8 cellular contexts compared by ENCODE assay signal in genomic region chr20:17680836-17681740, GRCh38. TPM values are rescaled to one million over a fixed set of nuclear protein-coding genes. Genes with fewer than 3 reads are reported as not detected.
DNase-seq lines count a peak whose midpoint lies in the region; ATAC-seq, FAIRE-seq and TF ChIP-seq lines count a peak whose summit lies in the region.

No MANE protein-coding gene starts in this region.

- H3K36me3 ChIP-seq in GM23248 (ENCODE audit: low read depth), result peaks cover 20% of the 10 kb centered on the region; the same call in 1 of the 2 replicates
- H3K36me3 ChIP-seq in astrocyte (ENCODE audit: insufficient read depth, low read length), result peaks cover 33% of the 10 kb centered on the region
- no peaks in the 10 kb centered on the region for H3K36me3 ChIP-seq in hepatocyte (replicated peaks; ENCODE audit: insufficient read depth, low read depth)
- H3K36me3 ChIP-seq in aorta (ENCODE audit: control insufficient read depth in 1 of 2, insufficient read depth in 2 of 2, low read length in 1 of 2), result no peaks in the 10 kb centered on the region

- peak; percentile 27 for DNase-seq in G401 (ENCODE audit: low spot score)
- DNase-seq in GM23248, result peak; percentile 90
- peak; percentile 79 for DNase-seq in LoVo (ENCODE audit: low spot score)
- DNase-seq in T-helper 9 cell, result peak; percentile 78
- peak; percentile 34 for DNase-seq in astrocyte (ENCODE audit: low read depth)
- peak; percentile 92 for DNase-seq in hepatocyte (ENCODE audit: low spot score)
- peak; percentile 68 for DNase-seq in retina
- peak; percentile 91 to 95 for DNase-seq in aorta

- H3K9me3 Mint-ChIP-seq in astrocyte (ENCODE audit: unreplicated experiment), result peaks cover 1% of the 10 kb centered on the region

- TF ChIP-seq CTCF in astrocyte (IDR thresholded peaks at IDR 0.05; ENCODE audit: insufficient read depth, low read depth, low read length) (peak; percentile 15), hepatocyte (IDR thresholded peaks at IDR 0.05; ENCODE audit: poor library complexity) (peak; percentile 46)

- no peaks in the 10 kb centered on the region for H3K9me3 ChIP-seq in GM23248 (ENCODE audit: low read depth)
- peaks cover 4% of the 10 kb centered on the region for H3K9me3 ChIP-seq in astrocyte (ENCODE audit: insufficient read depth, low read depth, low read length)
- no peaks in the 10 kb centered on the region for H3K9me3 ChIP-seq in hepatocyte (ENCODE audit: low read depth)
- H3K9me3 ChIP-seq in aorta (ENCODE audit: control insufficient read depth, low read length), result no peaks in the 10 kb centered on the region

- peaks cover 37% of the 10 kb centered on the region for H3F3A ChIP-seq in GM23248 (ENCODE audit: insufficient read depth)

- 1 to 2% methylated on average over 37 to 84 of the region's 112 CpGs for WGBS in GM23248 (ENCODE audit: low coverage in 1 of 2, low lambda C conversion rate in 2 of 2, missing lambda C conversion rate in 2 of 2), 2 experiments
- under 1% methylated on average over 29 of the region's 112 CpGs for WGBS in hepatocyte (ENCODE audit: low lambda C conversion rate, missing lambda C conversion rate)
- WGBS in aorta, 2 donors, result 0 to 1% methylated on average over 45 to 112 of the region's 112 CpGs

- intact Hi-C loops in aorta (cut with DNase I), result loop anchor here (2.0 to 5.0 kb wide), 6 partner anchors 116 to 286 kb away; partner anchors contain the start of genes MGME1 (in 1 of the 2) and SNX5 (in 1 of the 2)

- H3K27me3 Mint-ChIP-seq in astrocyte (ENCODE audit: low read depth, unreplicated experiment), result peaks cover 19% of the 10 kb centered on the region

- H2AFZ ChIP-seq in GM23248 (no peak overlapping the region), astrocyte (ENCODE audit: low read depth, low read length) (no peak overlapping the region), hepatocyte (no peak overlapping the region)

- FAIRE-seq in astrocyte (lab: Jason Lieb, UNC), result no peak

- peak overlapping the region; percentile 85 for H3K27ac Mint-ChIP-seq in astrocyte (ENCODE audit: unreplicated experiment)

- peak overlapping the region; percentile 95 for H3K4me3 ChIP-seq in GM23248
- H3K4me3 ChIP-seq in astrocyte (ENCODE audit: insufficient read depth, low read depth, low read length), result peak overlapping the region; percentile 88
- H3K4me3 ChIP-seq in hepatocyte, result peak overlapping the region; percentile 88
- H3K4me3 ChIP-seq in aorta (ENCODE audit: low read length in 2 of 2), result peak overlapping the region; percentile 81 to 95

- peaks cover 5% of the 10 kb centered on the region for H3K36me3 Mint-ChIP-seq in astrocyte (ENCODE audit: low read depth, unreplicated experiment)

- H3K27ac ChIP-seq in GM23248 (peak overlapping the region; percentile 95), astrocyte (ENCODE audit: low read depth, low read length) (peak overlapping the region; percentile 92), hepatocyte (peak overlapping the region; percentile 99), aorta (ENCODE audit: low read depth in 1 of 2, low read length in 2 of 2) (peak overlapping the region; percentile 88 to 95)

- H3K4me1 ChIP-seq in GM23248 (ENCODE audit: insufficient read depth) (peaks cover 32% of the 10 kb centered on the region), astrocyte (ENCODE audit: insufficient read depth, low read length) (peaks cover 19% of the 10 kb centered on the region), hepatocyte (ENCODE audit: insufficient read depth) (peaks cover 49% of the 10 kb centered on the region), aorta (ENCODE audit: control insufficient read depth in 1 of 2, insufficient read depth in 2 of 2, low read length in 2 of 2) (no peaks in the 10 kb centered on the region)

- in situ Hi-C loops in G401 (cut with HindIII; ENCODE audit: low sequenced_read_pairs) (no loop called here), GM23248 (cut with MboI) (no loop called here)

- no peaks in the 10 kb centered on the region for H3K9me2 ChIP-seq in GM23248 (ENCODE audit: insufficient read depth)
- H3K9me2 ChIP-seq in hepatocyte (replicated peaks; ENCODE audit: insufficient read depth), result no peaks in the 10 kb centered on the region

- peaks cover 37% of the 10 kb centered on the region for H3K4me1 Mint-ChIP-seq in astrocyte (ENCODE audit: low read depth, unreplicated experiment)

- ATAC-seq in aorta (ENCODE audit: low FRiP score), result peak; percentile 74

- H4K20me1 ChIP-seq in GM23248 (ENCODE audit: insufficient read depth), result peaks cover 35% of the 10 kb centered on the region; the same call in 1 of the 2 replicates
- H4K20me1 ChIP-seq in astrocyte (ENCODE audit: insufficient read depth, low read length), result peaks cover 48% of the 10 kb centered on the region
- peaks cover 49% of the 10 kb centered on the region for H4K20me1 ChIP-seq in hepatocyte (ENCODE audit: insufficient read depth, poor library complexity, severe bottlenecking)

- H3K27me3 ChIP-seq in GM23248 (replicated peaks; ENCODE audit: insufficient read depth) (0 out of 2 replicates have a peak, but pooled peaks cover 3% of the 10 kb centered on the region), astrocyte (ENCODE audit: insufficient read depth, low read length) (peaks cover 17% of the 10 kb centered on the region), hepatocyte (no peaks in the 10 kb centered on the region), aorta (ENCODE audit: control insufficient read depth in 1 of 2, insufficient read depth in 2 of 2, low read length in 1 of 2) (no peaks in the 10 kb centered on the region)

- peak overlapping the region; percentile 82 for H3K4me3 Mint-ChIP-seq in astrocyte (ENCODE audit: unreplicated experiment)

- H3K79me2 ChIP-seq in GM23248 (ENCODE audit: insufficient read depth) (peaks cover 51% of the 10 kb centered on the region), astrocyte (ENCODE audit: insufficient read depth, low read length) (peaks cover 51% of the 10 kb centered on the region), hepatocyte (peaks cover 50% of the 10 kb centered on the region)

- H3K9ac ChIP-seq in GM23248, result peak overlapping the region; percentile 97
- peak overlapping the region; percentile 93 for H3K9ac ChIP-seq in astrocyte (ENCODE audit: low read length)

- H3K4me2 ChIP-seq in GM23248 (ENCODE audit: unreplicated experiment) (peak overlapping the region; percentile 80), astrocyte (ENCODE audit: low read length) (peak overlapping the region; percentile 99), hepatocyte (peak overlapping the region; percentile 82)

RNA-seq across cellular contexts. Expression of gene RRBP1, which starts 1.0 kb away (rescaled TPM):
- 49.2 and 67.8 TPM in 2 replicates for total RNA-seq in G401 (2014; rRNA removed; shearing (Covaris generic))
- total RNA-seq in GM23248 (2014; rRNA removed; shearing (Covaris generic)), result 182 and 231 TPM in 2 replicates
- polyA plus RNA-seq in GM23248 (2016; fragmentation: Nextera tagmentation; extraction: Ambion mirVana), result 127 and 131 TPM in 2 replicates
- 347 and 392 TPM in 2 replicates for total RNA-seq in astrocyte
- total RNA-seq in hepatocyte, result 182 and 193 TPM in 2 replicates
- 242 and 274 TPM in 2 replicates for polyA plus RNA-seq in hepatocyte
- 100 to 1,000 TPM; 165 to 178 TPM for total RNA-seq in aorta
- polyA plus RNA-seq in aorta, result 10 to 100 TPM; 19.3 to 78.6 TPM

RNA-seq across cellular contexts. Expression of gene BANF2, which starts 18.7 kb away (rescaled TPM):
- not detected in 2 replicates for total RNA-seq in G401 (2014; rRNA removed; shearing (Covaris generic))
- not detected in 2 replicates for total RNA-seq in GM23248 (2014; rRNA removed; shearing (Covaris generic))
- polyA plus RNA-seq in GM23248 (2016; fragmentation: Nextera tagmentation; extraction: Ambion mirVana) (not detected in 2 replicates), hepatocyte (not detected in 2 replicates), aorta (not detected)
- total RNA-seq in astrocyte (not detected in 2 replicates), hepatocyte (not detected in 2 replicates), aorta (not detected)

Comparison
In these comparisons a context has a peak if more than half of its experiments do, and no peak if none do; other contexts are left out.
1. Peak in every context shown above with its lines: DNase-seq, ATAC-seq, H3K4me3 ChIP-seq and H3K27ac ChIP-seq.
2. DNase-seq: peak in every context shown above with its lines; median percentile 93 in aorta; 92 in hepatocyte; 90 in GM23248; 79 in LoVo; 78 in T-helper 9 cell; 68 in retina; 34 in astrocyte; 27 in G401.